Comparison of ENCODE assay signal across 6 cellular contexts in genomic region chr2:502831-503230, GRCh38.
"Had no signal": no experiment of that assay in that cellular context is flagged by ENCODE, and none has a peak within 500 bp of the region (broad histone marks: within the 10 kb centered on the region; RNA-seq: fewer than 3 reads in every experiment).

No MANE protein-coding gene starts in this region.

- H3K4me3 ChIP-seq: GM23338 had no signal

- ATAC-seq: GM23338, HepG2 had no signal

- H3K27ac ChIP-seq: HL-60 had no signal

- H3K9me3 Mint-ChIP-seq: GM23338, H9, IgD-negative memory B cell had no signal

- DNase-seq: H9, HCEC 1CT had no signal

- H3K27ac Mint-ChIP-seq: GM23338, H9, IgD-negative memory B cell had no signal

- H3K4me2 ChIP-seq: GM23338 had no signal

- H2AFZ ChIP-seq: GM23338 had no signal

- H3K4me3 Mint-ChIP-seq: GM23338, H9, IgD-negative memory B cell had no signal

- H3K36me3 Mint-ChIP-seq: IgD-negative memory B cell had no signal
